ENCODE assay signal across 1 cellular context in the genomic region with DNA sequence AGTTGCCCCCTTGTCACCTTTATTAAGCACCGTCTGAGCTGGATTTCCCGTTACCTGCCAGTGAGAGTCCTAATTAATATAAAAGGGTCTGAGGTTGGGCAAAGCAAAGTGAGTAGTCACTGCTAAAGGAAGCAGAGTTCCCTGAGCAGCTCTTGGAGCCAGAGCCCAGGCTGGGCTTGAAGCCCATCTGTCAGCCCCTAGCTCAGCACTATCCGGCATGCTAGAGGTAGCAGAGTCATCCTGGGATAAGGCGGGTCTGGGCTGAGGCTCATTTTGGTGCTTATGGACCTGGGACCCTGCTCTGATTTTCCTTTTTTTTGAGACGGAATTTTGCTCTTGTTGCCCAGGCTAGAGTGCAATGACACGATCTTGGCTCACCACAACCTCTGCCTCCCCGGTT.
TF ChIP-seq lines count a peak whose summit lies in the region.

No MANE protein-coding gene starts in this region.

TF ChIP-seq in WTC11, 78 proteins besides CTCF, POLR2A, EP300 and RAD21 (continued from another document):
- TF ChIP-seq, protein P1, sequence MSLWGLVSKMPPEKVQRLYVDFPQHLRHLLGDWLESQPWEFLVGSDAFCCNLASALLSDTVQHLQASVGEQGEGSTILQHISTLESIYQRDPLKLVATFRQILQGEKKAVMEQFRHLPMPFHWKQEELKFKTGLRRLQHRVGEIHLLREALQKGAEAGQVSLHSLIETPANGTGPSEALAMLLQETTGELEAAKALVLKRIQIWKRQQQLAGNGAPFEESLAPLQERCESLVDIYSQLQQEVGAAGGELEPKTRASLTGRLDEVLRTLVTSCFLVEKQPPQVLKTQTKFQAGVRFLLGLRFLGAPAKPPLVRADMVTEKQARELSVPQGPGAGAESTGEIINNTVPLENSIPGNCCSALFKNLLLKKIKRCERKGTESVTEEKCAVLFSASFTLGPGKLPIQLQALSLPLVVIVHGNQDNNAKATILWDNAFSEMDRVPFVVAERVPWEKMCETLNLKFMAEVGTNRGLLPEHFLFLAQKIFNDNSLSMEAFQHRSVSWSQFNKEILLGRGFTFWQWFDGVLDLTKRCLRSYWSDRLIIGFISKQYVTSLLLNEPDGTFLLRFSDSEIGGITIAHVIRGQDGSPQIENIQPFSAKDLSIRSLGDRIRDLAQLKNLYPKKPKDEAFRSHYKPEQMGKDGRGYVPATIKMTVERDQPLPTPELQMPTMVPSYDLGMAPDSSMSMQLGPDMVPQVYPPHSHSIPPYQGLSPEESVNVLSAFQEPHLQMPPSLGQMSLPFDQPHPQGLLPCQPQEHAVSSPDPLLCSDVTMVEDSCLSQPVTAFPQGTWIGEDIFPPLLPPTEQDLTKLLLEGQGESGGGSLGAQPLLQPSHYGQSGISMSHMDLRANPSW (CRISPR knock-in tag; conservative IDR thresholded peaks at IDR 0.05; ENCODE audit: low read depth) = no peak
- TF ChIP-seq TEAD4 (CRISPR knock-in tag; IDR thresholded peaks at IDR 0.05) (no peak), ZNF138 (CRISPR knock-in tag; conservative IDR thresholded peaks at IDR 0.05) (no peak), SMAD4 (CRISPR knock-in tag; IDR thresholded peaks at IDR 0.05) (no peak), SMAD3 (CRISPR knock-in tag; IDR thresholded peaks at IDR 0.05; ENCODE audit: borderline replicate concordance) (no peak)
- TF ChIP-seq, protein P2, sequence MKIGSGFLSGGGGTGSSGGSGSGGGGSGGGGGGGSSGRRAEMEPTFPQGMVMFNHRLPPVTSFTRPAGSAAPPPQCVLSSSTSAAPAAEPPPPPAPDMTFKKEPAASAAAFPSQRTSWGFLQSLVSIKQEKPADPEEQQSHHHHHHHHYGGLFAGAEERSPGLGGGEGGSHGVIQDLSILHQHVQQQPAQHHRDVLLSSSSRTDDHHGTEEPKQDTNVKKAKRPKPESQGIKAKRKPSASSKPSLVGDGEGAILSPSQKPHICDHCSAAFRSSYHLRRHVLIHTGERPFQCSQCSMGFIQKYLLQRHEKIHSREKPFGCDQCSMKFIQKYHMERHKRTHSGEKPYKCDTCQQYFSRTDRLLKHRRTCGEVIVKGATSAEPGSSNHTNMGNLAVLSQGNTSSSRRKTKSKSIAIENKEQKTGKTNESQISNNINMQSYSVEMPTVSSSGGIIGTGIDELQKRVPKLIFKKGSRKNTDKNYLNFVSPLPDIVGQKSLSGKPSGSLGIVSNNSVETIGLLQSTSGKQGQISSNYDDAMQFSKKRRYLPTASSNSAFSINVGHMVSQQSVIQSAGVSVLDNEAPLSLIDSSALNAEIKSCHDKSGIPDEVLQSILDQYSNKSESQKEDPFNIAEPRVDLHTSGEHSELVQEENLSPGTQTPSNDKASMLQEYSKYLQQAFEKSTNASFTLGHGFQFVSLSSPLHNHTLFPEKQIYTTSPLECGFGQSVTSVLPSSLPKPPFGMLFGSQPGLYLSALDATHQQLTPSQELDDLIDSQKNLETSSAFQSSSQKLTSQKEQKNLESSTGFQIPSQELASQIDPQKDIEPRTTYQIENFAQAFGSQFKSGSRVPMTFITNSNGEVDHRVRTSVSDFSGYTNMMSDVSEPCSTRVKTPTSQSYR (CRISPR knock-in tag; IDR thresholded peaks at IDR 0.05) = no peak
- TF ChIP-seq, protein P3, sequence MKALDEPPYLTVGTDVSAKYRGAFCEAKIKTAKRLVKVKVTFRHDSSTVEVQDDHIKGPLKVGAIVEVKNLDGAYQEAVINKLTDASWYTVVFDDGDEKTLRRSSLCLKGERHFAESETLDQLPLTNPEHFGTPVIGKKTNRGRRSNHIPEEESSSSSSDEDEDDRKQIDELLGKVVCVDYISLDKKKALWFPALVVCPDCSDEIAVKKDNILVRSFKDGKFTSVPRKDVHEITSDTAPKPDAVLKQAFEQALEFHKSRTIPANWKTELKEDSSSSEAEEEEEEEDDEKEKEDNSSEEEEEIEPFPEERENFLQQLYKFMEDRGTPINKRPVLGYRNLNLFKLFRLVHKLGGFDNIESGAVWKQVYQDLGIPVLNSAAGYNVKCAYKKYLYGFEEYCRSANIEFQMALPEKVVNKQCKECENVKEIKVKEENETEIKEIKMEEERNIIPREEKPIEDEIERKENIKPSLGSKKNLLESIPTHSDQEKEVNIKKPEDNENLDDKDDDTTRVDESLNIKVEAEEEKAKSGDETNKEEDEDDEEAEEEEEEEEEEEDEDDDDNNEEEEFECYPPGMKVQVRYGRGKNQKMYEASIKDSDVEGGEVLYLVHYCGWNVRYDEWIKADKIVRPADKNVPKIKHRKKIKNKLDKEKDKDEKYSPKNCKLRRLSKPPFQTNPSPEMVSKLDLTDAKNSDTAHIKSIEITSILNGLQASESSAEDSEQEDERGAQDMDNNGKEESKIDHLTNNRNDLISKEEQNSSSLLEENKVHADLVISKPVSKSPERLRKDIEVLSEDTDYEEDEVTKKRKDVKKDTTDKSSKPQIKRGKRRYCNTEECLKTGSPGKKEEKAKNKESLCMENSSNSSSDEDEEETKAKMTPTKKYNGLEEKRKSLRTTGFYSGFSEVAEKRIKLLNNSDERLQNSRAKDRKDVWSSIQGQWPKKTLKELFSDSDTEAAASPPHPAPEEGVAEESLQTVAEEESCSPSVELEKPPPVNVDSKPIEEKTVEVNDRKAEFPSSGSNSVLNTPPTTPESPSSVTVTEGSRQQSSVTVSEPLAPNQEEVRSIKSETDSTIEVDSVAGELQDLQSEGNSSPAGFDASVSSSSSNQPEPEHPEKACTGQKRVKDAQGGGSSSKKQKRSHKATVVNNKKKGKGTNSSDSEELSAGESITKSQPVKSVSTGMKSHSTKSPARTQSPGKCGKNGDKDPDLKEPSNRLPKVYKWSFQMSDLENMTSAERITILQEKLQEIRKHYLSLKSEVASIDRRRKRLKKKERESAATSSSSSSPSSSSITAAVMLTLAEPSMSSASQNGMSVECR (CRISPR knock-in tag; IDR thresholded peaks at IDR 0.05; ENCODE audit: borderline replicate concordance) = no peak
- TF ChIP-seq, protein P4, sequence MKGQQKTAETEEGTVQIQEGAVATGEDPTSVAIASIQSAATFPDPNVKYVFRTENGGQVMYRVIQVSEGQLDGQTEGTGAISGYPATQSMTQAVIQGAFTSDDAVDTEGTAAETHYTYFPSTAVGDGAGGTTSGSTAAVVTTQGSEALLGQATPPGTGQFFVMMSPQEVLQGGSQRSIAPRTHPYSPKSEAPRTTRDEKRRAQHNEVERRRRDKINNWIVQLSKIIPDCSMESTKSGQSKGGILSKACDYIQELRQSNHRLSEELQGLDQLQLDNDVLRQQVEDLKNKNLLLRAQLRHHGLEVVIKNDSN (CRISPR knock-in tag; IDR thresholded peaks at IDR 0.05) = no peak
TF ChIP-seq in WTC11: peak in this region for 0.
